Comparison of ENCODE assay signal across 8 cellular contexts in genomic region chr12:76764856-76765255, GRCh38. TPM values are rescaled to one million over a fixed set of nuclear protein-coding genes. Genes with fewer than 3 reads are reported as not detected.
A peak's percentile ranks its signal among the peaks of the same experiment; 100 is the strongest.
DNase-seq lines count a peak whose midpoint lies in the region; ATAC-seq, FAIRE-seq and TF ChIP-seq lines count a peak whose summit lies in the region.

No MANE protein-coding gene starts in this region.

- DNase-seq in DMS53 (lab: John Stamatoyannopoulos, UW) = peak; percentile 64
- no peak for DNase-seq in DMS53 treated with DMSO at 0.1 percent for 48 hours (lab: John Stamatoyannopoulos, UW; ENCODE audit: unreplicated experiment)
- peak; percentile 66 for DNase-seq in OCI-M1 (lab: John Stamatoyannopoulos, UW)
- no peak for DNase-seq in naive B cell
- DNase-seq in activated CD8-positive, alpha-beta memory T cell treated with anti-CD3 and anti-CD28 coated beads, Interleukin-2, amount 50 U/mL, for 48 hours = no peak
- DNase-seq in GM12892 (ENCODE audit: insufficient read length) = no peak

- H3K36me3 Mint-ChIP-seq in dendritic cell treated with granulocyte-macrophage colony-stimulating factor and Interleukin-4, amounts not matched to agents 40 ng/mL and 50 ng/mL, for 4 days (ENCODE audit: low read depth) = peaks cover 16% of the 10 kb centered on the region
- no peaks in the 10 kb centered on the region for H3K36me3 Mint-ChIP-seq in naive B cell

- peak overlapping the region; percentile 94 for H3K4me3 Mint-ChIP-seq in dendritic cell treated with granulocyte-macrophage colony-stimulating factor and Interleukin-4, amounts not matched to agents 40 ng/mL and 50 ng/mL, for 4 days
- peak overlapping the region; percentile 94 to 99 (median 98) for H3K4me3 Mint-ChIP-seq in naive B cell

- H3K4me1 Mint-ChIP-seq in dendritic cell treated with granulocyte-macrophage colony-stimulating factor and Interleukin-4, amounts not matched to agents 40 ng/mL and 50 ng/mL, for 4 days (ENCODE audit: low read depth) = peaks cover 49% of the 10 kb centered on the region
- H3K4me1 Mint-ChIP-seq in naive B cell = peaks cover 25 to 50% (median 44%) of the 10 kb centered on the region in 3 donors

- intact Hi-C loops in dendritic cell treated with granulocyte-macrophage colony-stimulating factor and Interleukin-4, amounts not matched to agents 40 ng/mL and 50 ng/mL, for 4 days (cut with micrococcal nuclease) = loop anchor here (2.0 to 10.0 kb wide), 3 partner anchors 26 to 1250 kb away; partner anchors contain the start of genes KRR1 and OSBPL8

- no peak for FAIRE-seq in GM12892 (lab: Jason Lieb, UNC)

- no peaks in the 10 kb centered on the region for H3K9me3 Mint-ChIP-seq in dendritic cell treated with granulocyte-macrophage colony-stimulating factor and Interleukin-4, amounts not matched to agents 40 ng/mL and 50 ng/mL, for 4 days
- no peaks in the 10 kb centered on the region for H3K9me3 Mint-ChIP-seq in naive B cell

- no peaks in the 10 kb centered on the region for H3K27me3 Mint-ChIP-seq in dendritic cell treated with granulocyte-macrophage colony-stimulating factor and Interleukin-4, amounts not matched to agents 40 ng/mL and 50 ng/mL, for 4 days
- H3K27me3 Mint-ChIP-seq in naive B cell = no peaks in the 10 kb centered on the region

- no peak for TF ChIP-seq POLR2A in GM12892 (IDR thresholded peaks at IDR 0.05; ENCODE audit: low read depth, low read length)

- H3K27ac Mint-ChIP-seq in dendritic cell treated with granulocyte-macrophage colony-stimulating factor and Interleukin-4, amounts not matched to agents 40 ng/mL and 50 ng/mL, for 4 days = peak overlapping the region; percentile 98
- peak overlapping the region; percentile 96 to 99 (median 98) for H3K27ac Mint-ChIP-seq in naive B cell

- ATAC-seq in naive B cell (ENCODE audit: low read depth in 2 of 2) = no peak
- ATAC-seq in GM21390 (IDR thresholded peaks at IDR 0.05; ENCODE audit: unreplicated experiment) = no peak

RNA-seq across cellular contexts. Expression of gene ZDHHC17, which starts 0.9 kb away (rescaled TPM):
- polyA plus RNA-seq in naive B cell (ENCODE audit: low read depth in 6 of 6) = 10 to 100 TPM; 12.2 to 25.8 (median 16.0) TPM
- polyA plus RNA-seq in GM12892 (2012; ENCODE audit: missing spikeins) = 21.0 TPM

Comparison
In these comparisons a context has a peak if more than half of its experiments do, and no peak if none do; other contexts are left out.
1. DNase-seq: peak in DMS53 (single experiment) and OCI-M1 (single experiment); none in DMS53 treated with DMSO at 0.1 percent for 48 hours (single experiment), naive B cell (single experiment), activated CD8-positive, alpha-beta memory T cell treated with anti-CD3 and anti-CD28 coated beads, Interleukin-2, amount 50 U/mL, for 48 hours (single experiment) and GM12892 (single experiment).